13 cellular contexts compared by ENCODE assay signal in the genomic region with DNA sequence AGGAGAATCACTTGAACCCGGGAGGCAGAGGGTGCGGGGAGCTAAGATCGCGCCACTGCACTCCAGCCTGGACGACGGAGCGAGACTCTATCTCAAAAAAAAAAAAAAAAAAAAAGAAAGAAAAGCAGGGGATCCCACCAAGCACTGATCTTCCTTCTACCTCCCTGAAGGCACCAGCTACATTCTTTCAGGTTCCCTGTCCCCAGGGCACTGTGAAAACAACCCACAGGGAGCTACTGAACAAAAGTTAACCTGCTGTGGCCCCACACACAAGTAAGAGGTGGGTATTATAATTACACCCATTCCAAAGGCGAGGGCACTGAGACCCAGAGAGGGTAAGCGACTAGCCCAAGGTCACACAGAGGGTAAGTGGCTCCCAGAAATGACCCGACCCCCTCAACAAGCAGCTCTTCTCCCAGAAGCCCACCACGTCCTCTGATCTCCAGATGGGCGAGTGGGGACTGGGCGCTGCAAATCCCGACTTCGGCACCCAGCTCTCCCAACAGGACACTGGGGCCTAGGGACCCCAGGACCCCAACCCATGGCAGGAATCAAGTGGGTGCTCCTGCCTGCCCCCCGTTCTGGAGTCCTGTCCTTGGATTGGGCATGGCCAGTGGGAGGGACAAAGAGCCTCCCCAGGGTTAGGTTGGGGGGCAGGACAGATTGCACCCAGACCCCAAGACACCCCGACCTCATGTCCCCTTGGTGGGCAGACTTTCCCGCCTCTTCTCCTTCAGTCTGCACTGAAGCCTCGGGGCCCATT. TPM values are rescaled to one million over a fixed set of nuclear protein-coding genes. Genes with fewer than 3 reads are reported as not detected.
DNase-seq lines count a peak whose midpoint lies in the region; ATAC-seq and TF ChIP-seq lines count a peak whose summit lies in the region.
"Had no signal": no experiment of that assay in that cellular context is flagged by ENCODE, and none has a peak within 500 bp of the region (broad histone marks: within the 10 kb centered on the region; RNA-seq: fewer than 3 reads in every experiment).

No MANE protein-coding gene starts in this region.

- DNase-seq in T-helper 1 cell (no peak), HFF-Myc (ENCODE audit: extremely low read depth, low read depth) (no peak), nephron progenitor cell (no peak), dedifferentiated amniotic fluid mesenchymal stem cell (ENCODE audit: extremely low spot score) (no peak), inferior parietal cortex (ENCODE audit: extremely low spot score) (no peak)
- DNase-seq in activated naive CD8-positive, alpha-beta T cell treated with anti-CD3 and anti-CD28 coated beads, Interleukin-2, amount 10 ng/mL, durations not matched to agents 7 days and 5 days = no peak
- DNase-seq: activated gamma-delta T cell treated with Interleukin-2 at 50 U/mL for 16 hours; effector memory CD4-positive, alpha-beta T cell; heart right ventricle; NCI-H1048; stimulated activated naive CD4-positive, alpha-beta T cell had no signal

- POLR2A ChIA-PET in activated naive CD8-positive, alpha-beta T cell treated with anti-CD3 and anti-CD28 coated beads, Interleukin-2, amount 10 ng/mL, durations not matched to agents 7 days and 5 days (lab: Charles Lee) = no interaction called here

- H3K27ac Mint-ChIP-seq in T-helper 1 cell treated with Interleukin-12 subunit alpha and Interleukin-12 subunit beta and Interleukin-4 antibody, amounts not matched to agents 30 μg/mL and 1 μg/mL, for 36 hours = peak overlapping the region; percentile 73
- H3K27ac Mint-ChIP-seq in activated naive CD8-positive, alpha-beta T cell treated with anti-CD3 and anti-CD28 coated beads, Interleukin-2, amount 10 ng/mL, durations not matched to agents 7 days and 5 days = peak overlapping the region; percentile 11
- peak overlapping the region; percentile 91 for H3K27ac Mint-ChIP-seq in nephron progenitor cell

- H3K9me3 Mint-ChIP-seq in T-helper 1 cell treated with Interleukin-12 subunit alpha and Interleukin-12 subunit beta and Interleukin-4 antibody, amounts not matched to agents 30 μg/mL and 1 μg/mL, for 36 hours = no peaks in the 10 kb centered on the region
- H3K9me3 Mint-ChIP-seq in activated naive CD8-positive, alpha-beta T cell treated with anti-CD3 and anti-CD28 coated beads, Interleukin-2, amount 10 ng/mL, durations not matched to agents 7 days and 5 days = no peaks in the 10 kb centered on the region
- H3K9me3 Mint-ChIP-seq in nephron progenitor cell = no peaks in the 10 kb centered on the region

- no peaks in the 10 kb centered on the region for H3K27me3 Mint-ChIP-seq in T-helper 1 cell treated with Interleukin-12 subunit alpha and Interleukin-12 subunit beta and Interleukin-4 antibody, amounts not matched to agents 30 μg/mL and 1 μg/mL, for 36 hours (ENCODE audit: low read depth)
- H3K27me3 Mint-ChIP-seq in activated naive CD8-positive, alpha-beta T cell treated with anti-CD3 and anti-CD28 coated beads, Interleukin-2, amount 10 ng/mL, durations not matched to agents 7 days and 5 days = no peaks in the 10 kb centered on the region
- no peaks in the 10 kb centered on the region for H3K27me3 Mint-ChIP-seq in nephron progenitor cell (ENCODE audit: low read depth, poor library complexity)

- H3K4me1 Mint-ChIP-seq in T-helper 1 cell treated with Interleukin-12 subunit alpha and Interleukin-12 subunit beta and Interleukin-4 antibody, amounts not matched to agents 30 μg/mL and 1 μg/mL, for 36 hours (ENCODE audit: low read depth) = peaks cover 15% of the 10 kb centered on the region
- peaks cover 10% of the 10 kb centered on the region for H3K4me1 Mint-ChIP-seq in activated naive CD8-positive, alpha-beta T cell treated with anti-CD3 and anti-CD28 coated beads, Interleukin-2, amount 10 ng/mL, durations not matched to agents 7 days and 5 days
- peaks cover 18% of the 10 kb centered on the region for H3K4me1 Mint-ChIP-seq in nephron progenitor cell

- H3K36me3 Mint-ChIP-seq in T-helper 1 cell treated with Interleukin-12 subunit alpha and Interleukin-12 subunit beta and Interleukin-4 antibody, amounts not matched to agents 30 μg/mL and 1 μg/mL, for 36 hours (ENCODE audit: low read depth) = peaks cover 3% of the 10 kb centered on the region
- H3K36me3 Mint-ChIP-seq in activated naive CD8-positive, alpha-beta T cell treated with anti-CD3 and anti-CD28 coated beads, Interleukin-2, amount 10 ng/mL, durations not matched to agents 7 days and 5 days = peaks cover 2% of the 10 kb centered on the region
- peaks cover 6% of the 10 kb centered on the region for H3K36me3 Mint-ChIP-seq in nephron progenitor cell (ENCODE audit: low read depth)

- peak overlapping the region; percentile 84 for H3K4me3 Mint-ChIP-seq in T-helper 1 cell treated with Interleukin-12 subunit alpha and Interleukin-12 subunit beta and Interleukin-4 antibody, amounts not matched to agents 30 μg/mL and 1 μg/mL, for 36 hours
- H3K4me3 Mint-ChIP-seq in activated naive CD8-positive, alpha-beta T cell treated with anti-CD3 and anti-CD28 coated beads, Interleukin-2, amount 10 ng/mL, durations not matched to agents 7 days and 5 days = peak overlapping the region; percentile 85
- H3K4me3 Mint-ChIP-seq in nephron progenitor cell = peak overlapping the region; percentile 85

- ATAC-seq in activated naive CD8-positive, alpha-beta T cell treated with anti-CD3 and anti-CD28 coated beads, Interleukin-2, amount 10 ng/mL, durations not matched to agents 7 days and 5 days (ENCODE audit: low read depth) = no peak
- no peak for ATAC-seq in GM21360 (IDR thresholded peaks at IDR 0.05; ENCODE audit: unreplicated experiment)

- peak overlapping the region; percentile 98 for H3K4me3 ChIP-seq in HFF-Myc (replicated peaks; ENCODE audit: low read depth, low read length)

- TF ChIP-seq CTCF in HFF-Myc (IDR thresholded peaks at IDR 0.05; ENCODE audit: low read depth, low read length, missing control alignments) (no peak), nephron progenitor cell (IDR thresholded peaks at IDR 0.05) (no peak)

RNA-seq across cellular contexts. Expression of a gene that starts 2.4 kb away (rescaled TPM):
- total RNA-seq in activated naive CD8-positive, alpha-beta T cell treated with anti-CD3 and anti-CD28 coated beads, Interleukin-2, amount 10 ng/mL, durations not matched to agents 7 days and 5 days = 10 to 100 TPM; 74.9 to 83.3 TPM

RNA-seq across cellular contexts. Expression of a gene that starts 21.5 kb away (rescaled TPM):
- total RNA-seq in activated naive CD8-positive, alpha-beta T cell treated with anti-CD3 and anti-CD28 coated beads, Interleukin-2, amount 10 ng/mL, durations not matched to agents 7 days and 5 days = 10 to 100 TPM; 83.1 to 85.4 TPM

RNA-seq across cellular contexts. Expression of a gene that starts 27.0 kb away (rescaled TPM):
- 10 to 100 TPM; 46.5 to 48.5 TPM for total RNA-seq in activated naive CD8-positive, alpha-beta T cell treated with anti-CD3 and anti-CD28 coated beads, Interleukin-2, amount 10 ng/mL, durations not matched to agents 7 days and 5 days

Comparison
In these comparisons a context has a peak if more than half of its experiments do, and no peak if none do; other contexts are left out.
1. H3K27ac Mint-ChIP-seq: peak in every context shown above with its lines; median percentile 91 in nephron progenitor cell; 73 in T-helper 1 cell treated with Interleukin-12 subunit alpha and Interleukin-12 subunit beta and Interleukin-4 antibody, amounts not matched to agents 30 μg/mL and 1 μg/mL, for 36 hours; 11 in activated naive CD8-positive, alpha-beta T cell treated with anti-CD3 and anti-CD28 coated beads, Interleukin-2, amount 10 ng/mL, durations not matched to agents 7 days and 5 days.